14 cellular contexts compared by ENCODE assay signal in the genomic region with DNA sequence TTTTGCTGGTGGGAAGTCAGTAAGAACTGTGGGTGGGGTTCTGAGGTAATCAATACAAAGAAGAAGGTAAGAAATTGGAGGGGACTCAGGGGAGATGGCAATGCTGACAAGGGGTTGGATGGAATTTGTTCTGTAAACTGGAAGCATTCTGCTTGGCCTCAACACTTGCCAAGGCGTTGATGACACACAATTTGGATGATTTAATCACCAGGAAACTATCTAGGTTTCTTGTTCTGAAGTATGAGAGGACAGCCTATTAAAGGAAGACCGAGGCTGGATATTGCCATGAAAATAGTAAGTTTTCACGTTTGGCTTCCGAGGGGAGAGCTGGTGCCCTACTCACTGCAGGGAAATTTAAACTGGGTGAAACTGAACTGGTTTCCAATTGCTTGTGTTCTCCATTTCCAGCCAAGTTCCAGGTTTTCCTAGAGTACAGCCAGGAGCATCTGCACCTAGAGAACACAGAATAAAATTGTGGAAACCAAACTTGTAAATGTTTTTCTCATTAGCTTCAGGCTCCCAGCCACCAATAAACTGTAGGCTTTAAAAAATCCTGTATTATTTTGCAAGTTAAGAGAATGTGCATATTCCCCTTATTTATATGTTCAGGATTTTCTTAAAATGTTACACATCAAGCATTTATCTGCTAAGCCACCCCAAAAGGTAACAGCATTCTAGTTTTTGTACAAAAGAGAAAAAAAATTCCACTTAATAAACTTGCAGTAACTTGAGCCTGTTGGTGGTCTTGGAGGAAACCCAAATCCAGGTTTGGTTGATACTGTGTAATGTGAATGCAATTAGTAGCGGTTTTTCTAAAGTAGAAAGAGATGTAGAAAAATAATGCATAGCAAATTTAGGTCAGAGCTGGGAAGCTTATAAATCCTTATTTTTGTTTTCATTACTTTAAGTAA. TPM values are rescaled to one million over a fixed set of nuclear protein-coding genes. Genes with fewer than 3 reads are reported as not detected.
DNase-seq lines count a peak whose midpoint lies in the region; ATAC-seq, FAIRE-seq and TF ChIP-seq lines count a peak whose summit lies in the region.
"Had no signal": no experiment of that assay in that cellular context is flagged by ENCODE, and none has a peak within 500 bp of the region (broad histone marks: within the 10 kb centered on the region; RNA-seq: fewer than 3 reads in every experiment).

No MANE protein-coding gene starts in this region.

- H3K4me3 Mint-ChIP-seq in natural killer cell treated with Interleukin-12 subunit alpha and Interleukin-12 subunit beta and Interleukin-15 and Interleukin-18, amount 100 ng/mL, for 72 hours, result no peak overlapping the region
- H3K4me3 Mint-ChIP-seq: activated CD4-positive, alpha-beta T cell treated with anti-CD3 and anti-CD28 coated beads, Interleukin-2, amount 10 ng/mL, durations not matched to agents 24 days and 14 days; stimulated activated naive CD8-positive, alpha-beta T cell treated with anti-CD3 and anti-CD28 coated beads, Interleukin-15, Interleukin-2, amounts not matched to agents 100 ng/mL and 50 ng/mL, for 24 hours had no signal

- H2AFZ ChIP-seq in Karpas-422 (ENCODE audit: low read length), result no peak overlapping the region

- no peak overlapping the region for H3K4me2 ChIP-seq in Karpas-422 (ENCODE audit: low read depth, low read length, poor library complexity, severe bottlenecking)

- H3K79me2 ChIP-seq in Karpas-422 (ENCODE audit: low read length), result no peaks in the 10 kb centered on the region

- H3K9me2 ChIP-seq in Karpas-422 (replicated peaks; ENCODE audit: insufficient read depth, low read length), result no peaks in the 10 kb centered on the region

- no peaks in the 10 kb centered on the region for H4K20me1 ChIP-seq in Karpas-422 (ENCODE audit: insufficient read depth, low read depth, low read length)

- H3K36me3 ChIP-seq in tibial artery (no peaks in the 10 kb centered on the region), Karpas-422 (ENCODE audit: insufficient read depth, low read length) (no peaks in the 10 kb centered on the region)

- H3K27me3 Mint-ChIP-seq in natural killer cell treated with Interleukin-12 subunit alpha and Interleukin-12 subunit beta and Interleukin-15 and Interleukin-18, amount 100 ng/mL, for 72 hours, result peaks cover 13 to 22% of the 10 kb centered on the region in 2 donors

- no peaks in the 10 kb centered on the region for H3K4me1 Mint-ChIP-seq in natural killer cell treated with Interleukin-12 subunit alpha and Interleukin-12 subunit beta and Interleukin-15 and Interleukin-18, amount 100 ng/mL, for 72 hours (ENCODE audit: low read depth in 2 of 2)
- H3K4me1 Mint-ChIP-seq: activated CD4-positive, alpha-beta T cell treated with anti-CD3 and anti-CD28 coated beads, Interleukin-2, amount 10 ng/mL, durations not matched to agents 24 days and 14 days had no signal

- intact Hi-C loops in tibial artery (cut with DNase I; ENCODE audit: low total_unique reads), result no loop called here

- peaks cover 0 to 55% (median 31%) of the 10 kb centered on the region in 4 donors for H3K4me1 ChIP-seq in tibial artery
- H3K4me1 ChIP-seq in Karpas-422 (ENCODE audit: low read length), result peaks cover 2% of the 10 kb centered on the region; the same call in 1 of the 2 replicates

- H3K9me3 ChIP-seq in tibial artery (no peaks in the 10 kb centered on the region), Karpas-422 (ENCODE audit: low read length) (no peaks in the 10 kb centered on the region)

- H3K9me3 Mint-ChIP-seq in natural killer cell treated with Interleukin-12 subunit alpha and Interleukin-12 subunit beta and Interleukin-15 and Interleukin-18, amount 100 ng/mL, for 72 hours, result no peaks in the 10 kb centered on the region
- H3K9me3 Mint-ChIP-seq: stimulated activated naive CD8-positive, alpha-beta T cell treated with anti-CD3 and anti-CD28 coated beads, Interleukin-15, Interleukin-2, amounts not matched to agents 100 ng/mL and 50 ng/mL, for 24 hours had no signal

- H3K27me3 ChIP-seq in tibial artery (no peaks in the 10 kb centered on the region), Karpas-422 (ENCODE audit: low read length) (no peaks in the 10 kb centered on the region)

- FAIRE-seq in H54 (lab: Jason Lieb, UNC), result peak; percentile 89
- FAIRE-seq: GM19239 had no signal

- no peak overlapping the region for H3K27ac Mint-ChIP-seq in natural killer cell treated with Interleukin-12 subunit alpha and Interleukin-12 subunit beta and Interleukin-15 and Interleukin-18, amount 100 ng/mL, for 72 hours
- H3K27ac Mint-ChIP-seq: activated CD4-positive, alpha-beta T cell treated with anti-CD3 and anti-CD28 coated beads, Interleukin-2, amount 10 ng/mL, durations not matched to agents 24 days and 14 days; stimulated activated naive CD8-positive, alpha-beta T cell treated with anti-CD3 and anti-CD28 coated beads, Interleukin-15, Interleukin-2, amounts not matched to agents 100 ng/mL and 50 ng/mL, for 24 hours had no signal

- H3K9ac ChIP-seq in Karpas-422 (ENCODE audit: low read length), result no peak overlapping the region

- TF ChIP-seq CTCF in tibial artery (IDR thresholded peaks at IDR 0.05), result no peak

- H3K4me3 ChIP-seq in tibial artery (no peak overlapping the region), Karpas-422 (ENCODE audit: low read length) (no peak overlapping the region)

- DNase-seq in H54 (ENCODE audit: insufficient read length, low spot score) (no peak), RPMI7951 (ENCODE audit: low read depth) (peak; percentile 23), fibroblast of the conjunctiva (ENCODE audit: low read depth) (peak; percentile 55), tibial artery (no peak), Karpas-422 (no peak)
- no peak for DNase-seq in natural killer cell treated with Interleukin-12 subunit alpha and Interleukin-12 subunit beta and Interleukin-15 and Interleukin-18, amount 100 ng/mL, for 72 hours (ENCODE audit: low spot score)
- DNase-seq: activated CD4-positive, alpha-beta T cell treated with anti-CD3 and anti-CD28 coated beads, Interleukin-2, amount 10 ng/mL, durations not matched to agents 24 days and 14 days; H7; NCI-H1436 treated with DMSO at 0.1 percent for 48 hours; stimulated activated CD4-positive, alpha-beta T cell treated with anti-CD3 and anti-CD28 coated beads, Interleukin-4, amount 100 ng/mL, for 24 hours had no signal

- no peak for TF ChIP-seq POLR2A in H54 (IDR thresholded peaks at IDR 0.05; ENCODE audit: low read depth, low read length)

- H3K27ac ChIP-seq in tibial artery (peak overlapping the region; percentile 34 to 74), Karpas-422 (ENCODE audit: low read length) (no peak overlapping the region)
- H3K27ac ChIP-seq: epithelial cell of prostate had no signal

- no peak for ATAC-seq in GM19351 (IDR thresholded peaks at IDR 0.05; ENCODE audit: unreplicated experiment)
- no peak for ATAC-seq in natural killer cell treated with Interleukin-12 subunit alpha and Interleukin-12 subunit beta and Interleukin-15 and Interleukin-18, amount 100 ng/mL, for 72 hours

- no peaks in the 10 kb centered on the region for H3K36me3 Mint-ChIP-seq in natural killer cell treated with Interleukin-12 subunit alpha and Interleukin-12 subunit beta and Interleukin-15 and Interleukin-18, amount 100 ng/mL, for 72 hours

RNA-seq across cellular contexts. Expression of a gene that starts 53.8 kb away (rescaled TPM):
- 9.0 and 10.5 TPM in 2 replicates for total RNA-seq in RPMI7951 (2014; rRNA removed; shearing (Covaris generic))
- under 1 TPM in 1 of 2 donors, not detected in 1; 0.38 TPM for total RNA-seq in natural killer cell treated with Interleukin-12 subunit alpha and Interleukin-12 subunit beta and Interleukin-15 and Interleukin-18, amount 100 ng/mL, for 72 hours
- not detected in 2 replicates for total RNA-seq in Karpas-422 (2014; rRNA removed; shearing (Covaris generic); ENCODE audit: low replicate concordance)
- total RNA-seq: activated CD4-positive, alpha-beta T cell treated with anti-CD3 and anti-CD28 coated beads, Interleukin-2, amount 10 ng/mL, durations not matched to agents 24 days and 14 days had no signal

Comparison
In these comparisons a context has a peak if more than half of its experiments do, and no peak if none do; other contexts are left out.
1. DNase-seq: peak in RPMI7951 (single experiment) and fibroblast of the conjunctiva (single experiment); none in H54 (single experiment), tibial artery (0 of 2), natural killer cell treated with Interleukin-12 subunit alpha and Interleukin-12 subunit beta and Interleukin-15 and Interleukin-18, amount 100 ng/mL, for 72 hours (single experiment) and Karpas-422 (single experiment).